8 cellular contexts compared by ENCODE assay signal in genomic region chrX:45850197-45850774, GRCh38.
DNase-seq lines count a peak whose midpoint lies in the region; ATAC-seq and TF ChIP-seq lines count a peak whose summit lies in the region.

No MANE protein-coding gene starts in this region.

- peaks cover 52% of the 10 kb centered on the region for H3K79me2 ChIP-seq in smooth muscle cell (ENCODE audit: low read depth)

- H3K4me2 ChIP-seq in smooth muscle cell = peak overlapping the region; percentile 73

- H3K4me3 ChIP-seq in iPS DF 6.9 (ENCODE audit: low read length) (peak overlapping the region; percentile 74; the same call in 1 of the 2 replicates), smooth muscle cell (peak overlapping the region; percentile 55)

- peaks cover 19% of the 10 kb centered on the region for H4K20me1 ChIP-seq in smooth muscle cell (ENCODE audit: low read depth)

- H2AFZ ChIP-seq in smooth muscle cell (ENCODE audit: low read depth) = peak overlapping the region; percentile 0

- H3K9ac ChIP-seq in smooth muscle cell (ENCODE audit: low read depth) = peak overlapping the region; percentile 32

- WGBS in iPS DF 6.9 (ENCODE audit: insufficient coverage, insufficient read length) = no CpG with 5 or more reads among the region's 28 CpGs
- 40% methylated on average over 21 of the region's 28 CpGs for WGBS in smooth muscle cell (ENCODE audit: low lambda C conversion rate)

- no peak for TF ChIP-seq CTCF in C4-2B (conservative IDR thresholded peaks at IDR 0.05)
- no peak for TF ChIP-seq CTCF in smooth muscle cell (IDR thresholded peaks at IDR 0.05; ENCODE audit: borderline replicate concordance, insufficient read depth, poor library complexity, severe bottlenecking)

- DNase-seq in M059J (ENCODE audit: low read depth) = peak; percentile 56
- DNase-seq in activated effector memory CD4-positive, alpha-beta T cell treated with anti-CD3 and anti-CD28 coated beads, Interleukin-2, amount 50 U/mL, for 16 hours = peak; percentile 74
- no peak for DNase-seq in iPS DF 6.9 (ENCODE audit: low read depth, low spot score)
- DNase-seq in smooth muscle cell (lab: John Stamatoyannopoulos, UW; ENCODE audit: unreplicated experiment) = no peak
- no peak for DNase-seq in cerebellum (ENCODE audit: low spot score)
- DNase-seq in GF-D8 (lab: John Stamatoyannopoulos, UW) = no peak

- H3K9me3 ChIP-seq in iPS DF 6.9 (ENCODE audit: control insufficient read depth, insufficient read depth, low read length) = no peaks in the 10 kb centered on the region
- H3K9me3 ChIP-seq in smooth muscle cell (replicated peaks; ENCODE audit: low read depth) = no peaks in the 10 kb centered on the region

- ATAC-seq in GM19455 (IDR thresholded peaks at IDR 0.05; ENCODE audit: unreplicated experiment) = no peak

- H3K27me3 ChIP-seq in iPS DF 6.9 (ENCODE audit: control insufficient read depth, insufficient read depth, low read length) (no peaks in the 10 kb centered on the region), smooth muscle cell (ENCODE audit: low read depth) (no peaks in the 10 kb centered on the region)

- H3K4me1 ChIP-seq in iPS DF 6.9 (ENCODE audit: control insufficient read depth, insufficient read depth, low read length) (no peaks in the 10 kb centered on the region), smooth muscle cell (ENCODE audit: low read depth) (peaks cover 24% of the 10 kb centered on the region)

- H3K36me3 ChIP-seq in iPS DF 6.9 (ENCODE audit: control insufficient read depth, insufficient read depth, low read length) (peaks cover 12% of the 10 kb centered on the region; the same call in 1 of the 2 replicates), smooth muscle cell (ENCODE audit: low read depth) (no peaks in the 10 kb centered on the region)

- no peaks in the 10 kb centered on the region for H3F3A ChIP-seq in smooth muscle cell (ENCODE audit: low read depth)

- H3K27ac ChIP-seq in C4-2B = peak overlapping the region; percentile 93
- H3K27ac ChIP-seq in iPS DF 6.9 (ENCODE audit: low read length) = no peak overlapping the region
- peak overlapping the region; percentile 20 for H3K27ac ChIP-seq in smooth muscle cell (ENCODE audit: low read depth)

Comparison
In these comparisons a context has a peak if more than half of its experiments do, and no peak if none do; other contexts are left out.
1. DNase-seq: peak in M059J (single experiment) and activated effector memory CD4-positive, alpha-beta T cell treated with anti-CD3 and anti-CD28 coated beads, Interleukin-2, amount 50 U/mL, for 16 hours (single experiment); none in iPS DF 6.9 (single experiment), smooth muscle cell (single experiment), cerebellum (single experiment) and GF-D8 (single experiment).